ENCODE assay signal across 10 cellular contexts in the genomic region with DNA sequence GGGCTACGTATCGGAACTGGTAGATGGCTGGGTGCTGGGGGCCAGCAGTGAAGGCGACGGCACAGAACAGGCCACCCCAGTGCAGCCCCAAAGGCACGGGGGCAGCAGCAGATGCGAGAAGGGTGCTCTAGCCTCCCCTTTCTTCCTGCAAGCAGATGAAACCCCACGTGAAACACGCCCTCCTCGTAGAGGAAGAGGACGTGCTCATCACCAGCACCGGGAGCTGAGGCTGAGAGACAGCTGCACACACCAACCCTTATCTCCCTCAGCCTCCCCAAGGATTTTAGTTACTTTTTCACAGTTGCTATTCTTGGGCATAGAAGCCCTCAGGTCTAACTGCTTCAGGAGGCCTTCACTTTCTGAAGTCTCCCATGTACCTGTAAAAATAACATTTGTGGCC. TPM values are rescaled to one million over a fixed set of nuclear protein-coding genes. Genes with fewer than 3 reads are reported as not detected.
A peak's percentile ranks its signal among the peaks of the same experiment; 100 is the strongest.
DNase-seq lines count a peak whose midpoint lies in the region; ATAC-seq and TF ChIP-seq lines count a peak whose summit lies in the region.
"Had no signal": no experiment of that assay in that cellular context is flagged by ENCODE, and none has a peak within 500 bp of the region (broad histone marks: within the 10 kb centered on the region; RNA-seq: fewer than 3 reads in every experiment).

No MANE protein-coding gene starts in this region.

- no peak for DNase-seq in activated B cell treated with CpG ODN at 0.5 μM for 24 hours
- DNase-seq in iris pigment epithelial cell (ENCODE audit: low read depth) = peak; percentile 63
- no peak for DNase-seq in stimulated activated naive B cell treated with anti-CD40 and anti-IgM and Interleukin-4, amounts not matched to agents 10 μg/mL and 1 μg/mL and 100 μg/mL, for 72 hours
- DNase-seq in NK-92 treated with Interleukin-12 subunit alpha and Interleukin-12 subunit beta, amount 100 ng/mL, for 24 hours (lab: John Stamatoyannopoulos, UW) = no peak
- no peak for DNase-seq in iPS-NIHi7 (ENCODE audit: extremely low spot score)
- DNase-seq: retina had no signal

- H3K9me3 Mint-ChIP-seq in activated B cell treated with CpG ODN at 0.5 μM for 24 hours = no peaks in the 10 kb centered on the region
- no peaks in the 10 kb centered on the region for H3K9me3 Mint-ChIP-seq in stimulated activated naive B cell treated with anti-CD40 and anti-IgM and Interleukin-4, amounts not matched to agents 10 μg/mL and 1 μg/mL and 100 μg/mL, for 72 hours
- H3K9me3 Mint-ChIP-seq: central memory CD8-positive, alpha-beta T cell had no signal

- peaks cover 17% of the 10 kb centered on the region for H3K36me3 Mint-ChIP-seq in activated B cell treated with CpG ODN at 0.5 μM for 24 hours (ENCODE audit: low read depth)
- peaks cover 22 to 41% of the 10 kb centered on the region in 2 donors for H3K36me3 Mint-ChIP-seq in stimulated activated naive B cell treated with anti-CD40 and anti-IgM and Interleukin-4, amounts not matched to agents 10 μg/mL and 1 μg/mL and 100 μg/mL, for 72 hours

- ATAC-seq in GM19395 (IDR thresholded peaks at IDR 0.05; ENCODE audit: unreplicated experiment) (peak; percentile 35), activated B cell treated with CpG ODN at 0.5 μM for 24 hours (ENCODE audit: low read depth) (no peak), HG03457 (IDR thresholded peaks at IDR 0.05; ENCODE audit: unreplicated experiment) (no peak), HG03342 (IDR thresholded peaks at IDR 0.05; ENCODE audit: unreplicated experiment) (no peak)
- no peak for ATAC-seq in stimulated activated naive B cell treated with anti-CD40 and anti-IgM and Interleukin-4, amounts not matched to agents 10 μg/mL and 1 μg/mL and 100 μg/mL, for 72 hours (replicated peaks)

- no peak for TF ChIP-seq CTCF in activated B cell treated with CpG ODN at 0.5 μM for 24 hours (IDR thresholded peaks at IDR 0.05)

- H3K4me3 Mint-ChIP-seq in activated B cell treated with CpG ODN at 0.5 μM for 24 hours = peak overlapping the region; percentile 28
- peak overlapping the region in 1 of 2 donors; percentile 36 for H3K4me3 Mint-ChIP-seq in stimulated activated naive B cell treated with anti-CD40 and anti-IgM and Interleukin-4, amounts not matched to agents 10 μg/mL and 1 μg/mL and 100 μg/mL, for 72 hours
- H3K4me3 Mint-ChIP-seq: central memory CD8-positive, alpha-beta T cell had no signal

- intact Hi-C loops in activated B cell treated with CpG ODN at 0.5 μM for 24 hours (cut with micrococcal nuclease) = no loop called here

- H3K4me1 Mint-ChIP-seq in activated B cell treated with CpG ODN at 0.5 μM for 24 hours = peaks cover 89% of the 10 kb centered on the region
- H3K4me1 Mint-ChIP-seq in stimulated activated naive B cell treated with anti-CD40 and anti-IgM and Interleukin-4, amounts not matched to agents 10 μg/mL and 1 μg/mL and 100 μg/mL, for 72 hours = peaks cover 72 to 96% of the 10 kb centered on the region in 2 donors

- no peaks in the 10 kb centered on the region for H3K27me3 Mint-ChIP-seq in activated B cell treated with CpG ODN at 0.5 μM for 24 hours
- no peaks in the 10 kb centered on the region for H3K27me3 Mint-ChIP-seq in stimulated activated naive B cell treated with anti-CD40 and anti-IgM and Interleukin-4, amounts not matched to agents 10 μg/mL and 1 μg/mL and 100 μg/mL, for 72 hours
- H3K27me3 Mint-ChIP-seq: central memory CD8-positive, alpha-beta T cell had no signal

- POLR2A ChIA-PET in activated B cell treated with CpG ODN at 0.5 μM for 24 hours (lab: Charles Lee) = interaction anchor here (0.6 to 4.0 kb wide), 2 partner anchors 11 to 24 kb away, joined by 5 to 51 read pairs; a partner anchor contains a TSS

- peak overlapping the region; percentile 30 for H3K27ac Mint-ChIP-seq in activated B cell treated with CpG ODN at 0.5 μM for 24 hours
- peak overlapping the region; percentile 9 for H3K27ac Mint-ChIP-seq in stimulated activated naive B cell treated with anti-CD40 and anti-IgM and Interleukin-4, amounts not matched to agents 10 μg/mL and 1 μg/mL and 100 μg/mL, for 72 hours

- CTCF ChIA-PET in activated B cell treated with CpG ODN at 0.5 μM for 24 hours (lab: Charles Lee) = no interaction called here

RNA-seq across cellular contexts. Expression of a gene that starts 11.9 kb away (rescaled TPM):
- 40.8 and 42.3 TPM in 2 replicates for total RNA-seq in activated B cell treated with CpG ODN at 0.5 μM for 24 hours

RNA-seq across cellular contexts. Expression of a gene that starts 31.9 kb away (rescaled TPM):
- 28.1 and 32.1 TPM in 2 replicates for total RNA-seq in activated B cell treated with CpG ODN at 0.5 μM for 24 hours
